In genomic region chr7:130903358-130903974, GRCh38 we compare ENCODE assay signal across 8 cellular contexts.
DNase-seq lines count a peak whose midpoint lies in the region; ATAC-seq and TF ChIP-seq lines count a peak whose summit lies in the region.

No MANE protein-coding gene starts in this region.

- H3K27me3 Mint-ChIP-seq in nephron (ENCODE audit: low read depth) = peaks cover 4% of the 10 kb centered on the region

- H3K27ac Mint-ChIP-seq in nephron = peak overlapping the region in 2 of 3 experiments; percentile 8 to 44

- ATAC-seq in HG03460 (IDR thresholded peaks at IDR 0.05; ENCODE audit: unreplicated experiment) = no peak

- H3K36me3 Mint-ChIP-seq in nephron (ENCODE audit: low read depth) = peaks cover 5% of the 10 kb centered on the region

- H3K9me3 ChIP-seq in duodenal mucosa (ENCODE audit: control insufficient read depth in 1 of 2, low read length in 2 of 2) = no peaks in the 10 kb centered on the region

- H3K4me1 ChIP-seq in duodenal mucosa (ENCODE audit: control insufficient read depth in 1 of 2, insufficient read depth in 2 of 2, low read length in 2 of 2) = peaks cover 65 to 69% of the 10 kb centered on the region in 2 donors

- peak overlapping the region in 1 of 2 donors; percentile 28 for H3K9ac ChIP-seq in duodenal mucosa (ENCODE audit: low read depth in 1 of 2, low read length in 2 of 2)

- H3K4me3 Mint-ChIP-seq in nephron = no peak overlapping the region

- H3K27ac ChIP-seq in duodenal mucosa (ENCODE audit: low read depth, low read length) = peak overlapping the region; percentile 30

- peaks cover 2% of the 10 kb centered on the region for H3K9me3 Mint-ChIP-seq in nephron

- H3K4me3 ChIP-seq in duodenal mucosa (ENCODE audit: low read depth in 1 of 2, low read length in 2 of 2) = no peak overlapping the region

- no peaks in the 10 kb centered on the region for H3K27me3 ChIP-seq in duodenal mucosa (ENCODE audit: control insufficient read depth in 1 of 2, insufficient read depth in 2 of 2, low read length in 2 of 2)

- no peak for TF ChIP-seq CTCF in nephron (IDR thresholded peaks at IDR 0.05; ENCODE audit: unreplicated experiment in 3 of 3)

- peak; percentile 90 for DNase-seq in COLO829 (ENCODE audit: low spot score)
- no peak for DNase-seq in NCI-H510A treated with DMSO at 0.1 percent for 48 hours (lab: John Stamatoyannopoulos, UW)
- no peak for DNase-seq in occipital lobe (lab: John Stamatoyannopoulos, UW)
- no peak for DNase-seq in NCI-H526 (lab: John Stamatoyannopoulos, UW)

- peaks cover 17% of the 10 kb centered on the region for H3K4me1 Mint-ChIP-seq in nephron

- H3K36me3 ChIP-seq in duodenal mucosa (ENCODE audit: control insufficient read depth in 1 of 2, insufficient read depth in 2 of 2, low read length in 2 of 2) = peaks cover 0 to 3% of the 10 kb centered on the region in 2 donors

TF ChIP-seq in PFSK-1, 5 proteins besides CTCF, POLR2A, EP300 and RAD21:
- no peak for TF ChIP-seq SIN3A (IDR thresholded peaks at IDR 0.05; ENCODE audit: borderline replicate concordance, insufficient read depth, low read length)
- TF ChIP-seq POLR2AphosphoS5 (IDR thresholded peaks at IDR 0.05; ENCODE audit: low read depth, low read length) = peak; percentile 46; the same call in 1 of the 2 replicates
